In genomic region chr2:120436885-120437603, GRCh38 we compare ENCODE assay signal across 8 cellular contexts.
DNase-seq lines count a peak whose midpoint lies in the region; ATAC-seq and TF ChIP-seq lines count a peak whose summit lies in the region.

No MANE protein-coding gene starts in this region.

- peaks cover 14% of the 10 kb centered on the region for H3K4me1 Mint-ChIP-seq in type B pancreatic cell (ENCODE audit: unreplicated experiment)

- no peaks in the 10 kb centered on the region for H3K9me3 Mint-ChIP-seq in type B pancreatic cell

- no peak overlapping the region for H3K4me3 Mint-ChIP-seq in type B pancreatic cell

- H3K36me3 Mint-ChIP-seq in type B pancreatic cell: no peaks in the 10 kb centered on the region

- DNase-seq in NCI-H1417 (lab: John Stamatoyannopoulos, UW) (peak; percentile 4 to 76 (median 54)), NCI-H1417 treated with DMSO at 0.1 percent for 48 hours (lab: John Stamatoyannopoulos, UW) (no peak), HK-2 (ENCODE audit: unreplicated experiment) (peak; percentile 32), SHP77 (lab: John Stamatoyannopoulos, UW) (peak; percentile 7 to 22), foreskin fibroblast (peak in 1 of 2 donors; percentile 47), type B pancreatic cell (ENCODE audit: extremely low spot score, unreplicated experiment) (peak; percentile 37), activated gamma-delta T cell (lab: John Stamatoyannopoulos, UW) (no peak)

- TF ChIP-seq CTCF in foreskin fibroblast (IDR thresholded peaks at IDR 0.05; ENCODE audit: low read depth, low read length) (peak; percentile 36), type B pancreatic cell (conservative IDR thresholded peaks at IDR 0.05) (peak; percentile 67)

- H3K27me3 Mint-ChIP-seq in type B pancreatic cell: peaks cover 33% of the 10 kb centered on the region

- no peak overlapping the region for H3K27ac Mint-ChIP-seq in type B pancreatic cell

- H3K4me3 ChIP-seq in foreskin fibroblast (ENCODE audit: low read depth in 1 of 2, low read length in 2 of 2): no peak overlapping the region

- no peak for ATAC-seq in HG02870 (IDR thresholded peaks at IDR 0.05; ENCODE audit: unreplicated experiment)

Comparison
In these comparisons a context has a peak if more than half of its experiments do, and no peak if none do; other contexts are left out.
1. DNase-seq: peak in NCI-H1417 (3 of 3), HK-2 (single experiment), SHP77 (2 of 2) and type B pancreatic cell (single experiment); none in NCI-H1417 treated with DMSO at 0.1 percent for 48 hours (single experiment) and activated gamma-delta T cell (single experiment).